Comparison of ENCODE assay signal across 8 cellular contexts in the genomic region with DNA sequence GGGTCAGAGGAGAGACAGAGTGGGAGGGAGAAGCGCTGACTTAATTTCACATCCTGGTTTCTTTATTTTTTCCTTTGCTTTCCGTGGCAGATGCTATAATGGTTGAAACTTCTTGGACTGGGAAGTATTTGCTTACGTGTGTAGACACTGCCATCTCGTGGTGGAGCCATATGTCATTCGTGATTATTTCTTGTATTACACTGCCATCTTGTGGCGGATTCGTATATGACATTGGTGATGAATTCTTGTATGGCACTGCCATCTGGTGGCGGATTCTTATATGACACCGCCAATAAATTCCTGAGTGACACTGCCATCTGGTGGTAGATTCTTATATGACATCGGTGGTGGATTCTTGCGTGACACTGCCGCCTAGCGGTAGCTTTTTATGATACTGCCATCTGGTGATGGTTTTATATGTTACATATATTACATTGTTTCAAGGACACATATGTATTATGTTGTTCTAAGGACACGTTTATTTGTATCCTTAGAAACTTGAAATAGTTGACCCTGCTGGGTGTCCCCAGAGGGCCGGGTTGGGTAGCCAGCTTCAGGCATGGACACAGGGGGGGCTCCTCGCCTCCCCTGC. TPM values are rescaled to one million over a fixed set of nuclear protein-coding genes. Genes with fewer than 3 reads are reported as not detected.
DNase-seq lines count a peak whose midpoint lies in the region; ATAC-seq, FAIRE-seq and TF ChIP-seq lines count a peak whose summit lies in the region.

No MANE protein-coding gene starts in this region.

- intact Hi-C loops in lower leg skin (cut with DNase I; ENCODE audit: low total_unique reads), result loop anchor here (2.0 kb wide), 1 partner anchor 123 kb away; no protein-coding TSS in a partner anchor

- no peak overlapping the region for H3K4me3 ChIP-seq in lower leg skin (ENCODE audit: low read depth, poor library complexity, severe bottlenecking)

- ATAC-seq in HG03354 (IDR thresholded peaks at IDR 0.05; ENCODE audit: poor library complexity, severe bottlenecking, unreplicated experiment), result peak; percentile 76

- no peak overlapping the region for H3K27ac ChIP-seq in 22Rv1

- 17% methylated on average over 16 of the region's 16 CpGs for WGBS in lower leg skin, 2 donors

- TF ChIP-seq POLR2A in lower leg skin (IDR thresholded peaks at IDR 0.05), result no peak

- FAIRE-seq in GM18507 (lab: Jason Lieb, UNC), result peak; percentile 100

- TF ChIP-seq CTCF in 22Rv1 (IDR thresholded peaks at IDR 0.05) (peak; percentile 94), lower leg skin (IDR thresholded peaks at IDR 0.05) (peak in 2 of 3 donors; percentile 99 to 100)

- no peak for DNase-seq in GM18507 (ENCODE audit: extremely low spot score, insufficient read length, low read depth)
- peak; percentile 66 to 74 for DNase-seq in NCI-H526 (lab: John Stamatoyannopoulos, UW)
- peak; percentile 50 to 54 for DNase-seq in activated CD4-positive, alpha-beta T cell treated with anti-CD3 and anti-CD28 coated beads, Interleukin-2, amount 50 U/mL, for 4 hours
- peak; percentile 86 for DNase-seq in dermis blood vessel endothelial cell
- DNase-seq in lower leg skin (ENCODE audit: low spot score in 2 of 2), result peak; percentile 78 to 89
- DNase-seq in stimulated activated CD8-positive, alpha-beta memory T cell treated with anti-CD3 and anti-CD28 coated beads, Interleukin-15, amount 100 ng/mL, for 1 hour (ENCODE audit: low read depth), result peak; percentile 44

RNA-seq across cellular contexts. Expression of gene CLCN4, which starts 37.3 kb away (rescaled TPM):
- total RNA-seq in dermis blood vessel endothelial cell (6.5 and 9.6 TPM in 2 replicates), lower leg skin (1 to 10 TPM in 3 of 4 donors, under 1 TPM in 1; 0.54 to 5.0 (median 2.6) TPM)
